In genomic region chr1:51217101-51217500, GRCh38 we compare ENCODE assay signal across 22 cellular contexts.
"Had no signal": no experiment of that assay in that cellular context is flagged by ENCODE, and none has a peak within 500 bp of the region (broad histone marks: within the 10 kb centered on the region; RNA-seq: fewer than 3 reads in every experiment).

No MANE protein-coding gene starts in this region.

- H3K27me3 ChIP-seq: esophagus squamous epithelium, neural progenitor cell, right atrium auricular region, sigmoid colon, stomach, thyroid gland had no signal

- H3K4me2 ChIP-seq: neural progenitor cell had no signal

- DNase-seq: cortex of kidney; effector memory CD8-positive, alpha-beta T cell; erythroblast; esophagus squamous epithelium; foreskin melanocyte; mesenchymal stem cell; midbrain; naive thymus-derived CD4-positive, alpha-beta T cell; sigmoid colon; stimulated activated CD4-positive, alpha-beta T cell treated with anti-CD3 and anti-CD28 coated beads, Interleukin-2, amount 100 ng/mL, for 24 hours; stimulated activated CD4-positive, alpha-beta T cell treated with anti-CD3 and anti-CD28 coated beads, Interleukin-4, amount 100 ng/mL, for 24 hours; stimulated activated naive CD4-positive, alpha-beta T cell treated with Interleukin-2 at 50 U/mL for 16 hours; stomach had no signal

- FAIRE-seq: endometrium, keratinocyte had no signal

- H3K27ac Mint-ChIP-seq: effector memory CD8-positive, alpha-beta T cell; naive thymus-derived CD4-positive, alpha-beta T cell; nephron; neural progenitor cell; stimulated activated effector memory CD8-positive, alpha-beta T cell treated with anti-CD3 and anti-CD28 coated beads, Interleukin-12 subunit alpha, Interleukin-12 subunit beta, amount 100 ng/mL, for 72 hours; type B pancreatic cell had no signal

- H3K9me3 Mint-ChIP-seq: effector memory CD8-positive, alpha-beta T cell; naive thymus-derived CD4-positive, alpha-beta T cell; nephron; neural progenitor cell; stimulated activated effector memory CD8-positive, alpha-beta T cell treated with anti-CD3 and anti-CD28 coated beads, Interleukin-12 subunit alpha, Interleukin-12 subunit beta, amount 100 ng/mL, for 72 hours; type B pancreatic cell had no signal

- H2AFZ ChIP-seq: neural progenitor cell had no signal

- H3K27ac ChIP-seq: esophagus squamous epithelium, neural progenitor cell, prostate gland, right atrium auricular region, sigmoid colon, stomach, thyroid gland had no signal

- H3K4me3 ChIP-seq: esophagus squamous epithelium, neural progenitor cell, prostate gland, right atrium auricular region, sigmoid colon, stomach, thyroid gland had no signal

- ATAC-seq: effector memory CD8-positive, alpha-beta T cell; naive thymus-derived CD4-positive, alpha-beta T cell; stimulated activated effector memory CD8-positive, alpha-beta T cell treated with anti-CD3 and anti-CD28 coated beads, Interleukin-12 subunit alpha, Interleukin-12 subunit beta, amount 100 ng/mL, for 72 hours had no signal

- H3K27me3 Mint-ChIP-seq: effector memory CD8-positive, alpha-beta T cell; naive thymus-derived CD4-positive, alpha-beta T cell; type B pancreatic cell had no signal

- H3K4me1 ChIP-seq: neural progenitor cell, prostate gland, right atrium auricular region, thyroid gland had no signal

- H3K36me3 ChIP-seq: esophagus squamous epithelium, neural progenitor cell, prostate gland, right atrium auricular region, sigmoid colon, stomach, thyroid gland had no signal

- H3K4me3 Mint-ChIP-seq: effector memory CD8-positive, alpha-beta T cell; naive thymus-derived CD4-positive, alpha-beta T cell; nephron; neural progenitor cell; stimulated activated effector memory CD8-positive, alpha-beta T cell treated with anti-CD3 and anti-CD28 coated beads, Interleukin-12 subunit alpha, Interleukin-12 subunit beta, amount 100 ng/mL, for 72 hours; type B pancreatic cell had no signal

- H3K9me3 ChIP-seq: esophagus squamous epithelium, prostate gland, right atrium auricular region, sigmoid colon, stomach, thyroid gland had no signal

- H3K36me3 Mint-ChIP-seq: naive thymus-derived CD4-positive, alpha-beta T cell; neural progenitor cell; stimulated activated effector memory CD8-positive, alpha-beta T cell treated with anti-CD3 and anti-CD28 coated beads, Interleukin-12 subunit alpha, Interleukin-12 subunit beta, amount 100 ng/mL, for 72 hours; type B pancreatic cell had no signal

- H3K9ac ChIP-seq: neural progenitor cell had no signal
